25 cellular contexts compared by ENCODE assay signal in genomic region chr11:121561716-121562115, GRCh38.
DNase-seq lines count a peak whose midpoint lies in the region; ATAC-seq and TF ChIP-seq lines count a peak whose summit lies in the region.
"Had no signal": no experiment of that assay in that cellular context is flagged by ENCODE, and none has a peak within 500 bp of the region (broad histone marks: within the 10 kb centered on the region; RNA-seq: fewer than 3 reads in every experiment).

No MANE protein-coding gene starts in this region.

- POLR2A ChIA-PET in WTC11 (lab: Charles Lee): no interaction called here

- H3K9me3 Mint-ChIP-seq in activated naive CD4-positive, alpha-beta T cell treated with anti-CD3 and anti-CD28 coated beads, Interleukin-2, amount 50 U/mL, for 24 hours: no peaks in the 10 kb centered on the region
- no peaks in the 10 kb centered on the region for H3K9me3 Mint-ChIP-seq in WTC11
- no peaks in the 10 kb centered on the region for H3K9me3 Mint-ChIP-seq in stimulated activated effector memory CD8-positive, alpha-beta T cell treated with anti-CD3 and anti-CD28 coated beads, Interleukin-12 subunit alpha, Interleukin-12 subunit beta, amount 100 ng/mL, for 72 hours

- no peak for DNase-seq in activated naive CD4-positive, alpha-beta T cell treated with Interleukin-2 at 50 U/mL for 16 hours
- DNase-seq in WTC11 (ENCODE audit: low spot score) (no peak), islet precursor cell (peak; percentile 43), T1000 (lab: John Stamatoyannopoulos, UW) (no peak)
- DNase-seq in stimulated activated effector memory CD8-positive, alpha-beta T cell treated with anti-CD3 and anti-CD28 coated beads, Interleukin-12 subunit alpha, Interleukin-12 subunit beta, amount 100 ng/mL, for 72 hours (ENCODE audit: low spot score in 2 of 2): no peak
- DNase-seq: ACHN; DMS53; GF-D8; GM23248; HCEC 1CT; IMR-90; MV-4-11; NCI-H1694; NCI-H2081; NCI-H2171; NCI-H345; NCI-H524; NCI-H774; NK-92 treated with Interleukin-12 subunit alpha and Interleukin-12 subunit beta, amount 100 ng/mL, for 24 hours; SIG-M5; SK-N-SH had no signal

- TF ChIP-seq CTCF in WTC11 (IDR thresholded peaks at IDR 0.05): no peak

- CTCF ChIA-PET in WTC11 (lab: Charles Lee): interaction anchor here (0.6 kb wide), 2 partner anchors 29 to 237 kb away, joined by 3 to 4 read pairs; no protein-coding TSS in a partner anchor

- no peak overlapping the region for H3K4me3 Mint-ChIP-seq in activated naive CD4-positive, alpha-beta T cell treated with anti-CD3 and anti-CD28 coated beads, Interleukin-2, amount 50 U/mL, for 24 hours
- H3K4me3 Mint-ChIP-seq in WTC11: no peak overlapping the region
- H3K4me3 Mint-ChIP-seq in stimulated activated effector memory CD8-positive, alpha-beta T cell treated with anti-CD3 and anti-CD28 coated beads, Interleukin-12 subunit alpha, Interleukin-12 subunit beta, amount 100 ng/mL, for 72 hours: no peak overlapping the region

- no peak for ATAC-seq in WTC11
- ATAC-seq in stimulated activated effector memory CD8-positive, alpha-beta T cell treated with anti-CD3 and anti-CD28 coated beads, Interleukin-12 subunit alpha, Interleukin-12 subunit beta, amount 100 ng/mL, for 72 hours: no peak
- no peak for ATAC-seq in HG03469 (IDR thresholded peaks at IDR 0.05; ENCODE audit: unreplicated experiment)
- no peak for ATAC-seq in GM18519 (IDR thresholded peaks at IDR 0.05; ENCODE audit: low FRiP score, unreplicated experiment)
- ATAC-seq: Panc1 had no signal

- H3K36me3 Mint-ChIP-seq in activated naive CD4-positive, alpha-beta T cell treated with anti-CD3 and anti-CD28 coated beads, Interleukin-2, amount 50 U/mL, for 24 hours: peaks cover 11% of the 10 kb centered on the region
- peaks cover 50% of the 10 kb centered on the region for H3K36me3 Mint-ChIP-seq in WTC11
- peaks cover 56% of the 10 kb centered on the region for H3K36me3 Mint-ChIP-seq in stimulated activated effector memory CD8-positive, alpha-beta T cell treated with anti-CD3 and anti-CD28 coated beads, Interleukin-12 subunit alpha, Interleukin-12 subunit beta, amount 100 ng/mL, for 72 hours

- H3K4me1 Mint-ChIP-seq in activated naive CD4-positive, alpha-beta T cell treated with anti-CD3 and anti-CD28 coated beads, Interleukin-2, amount 50 U/mL, for 24 hours: peaks cover 36% of the 10 kb centered on the region
- peaks cover 10% of the 10 kb centered on the region for H3K4me1 Mint-ChIP-seq in WTC11
- peaks cover 49% of the 10 kb centered on the region for H3K4me1 Mint-ChIP-seq in stimulated activated effector memory CD8-positive, alpha-beta T cell treated with anti-CD3 and anti-CD28 coated beads, Interleukin-12 subunit alpha, Interleukin-12 subunit beta, amount 100 ng/mL, for 72 hours

- peak overlapping the region; percentile 92 for H3K27ac Mint-ChIP-seq in activated naive CD4-positive, alpha-beta T cell treated with anti-CD3 and anti-CD28 coated beads, Interleukin-2, amount 50 U/mL, for 24 hours
- H3K27ac Mint-ChIP-seq in WTC11: 0 out of 2 replicates have a peak overlapping the region, but pooled peaks have one; percentile 5
- H3K27ac Mint-ChIP-seq in stimulated activated effector memory CD8-positive, alpha-beta T cell treated with anti-CD3 and anti-CD28 coated beads, Interleukin-12 subunit alpha, Interleukin-12 subunit beta, amount 100 ng/mL, for 72 hours: peak overlapping the region; percentile 50

- no peaks in the 10 kb centered on the region for H3K27me3 Mint-ChIP-seq in activated naive CD4-positive, alpha-beta T cell treated with anti-CD3 and anti-CD28 coated beads, Interleukin-2, amount 50 U/mL, for 24 hours
- H3K27me3 Mint-ChIP-seq in WTC11 (ENCODE audit: low read depth): no peaks in the 10 kb centered on the region

TF ChIP-seq in WTC11, 78 proteins besides CTCF, POLR2A, EP300 and RAD21 (continues in another document):
- no peak for TF ChIP-seq NFE2L1 (CRISPR knock-in tag; IDR thresholded peaks at IDR 0.05)
- TF ChIP-seq ZNF532 (CRISPR knock-in tag; IDR thresholded peaks at IDR 0.05; ENCODE audit: borderline replicate concordance): no peak
- no peak for TF ChIP-seq JUN (CRISPR knock-in tag; IDR thresholded peaks at IDR 0.05)
- TF ChIP-seq HMGA2 (CRISPR knock-in tag; IDR thresholded peaks at IDR 0.05): no peak
- no peak for TF ChIP-seq FOXJ3 (CRISPR knock-in tag; IDR thresholded peaks at IDR 0.05; ENCODE audit: borderline replicate concordance)
- TF ChIP-seq ZNF263 (CRISPR knock-in tag; IDR thresholded peaks at IDR 0.05; ENCODE audit: low read depth): no peak
- no peak for TF ChIP-seq FOXP1 (CRISPR knock-in tag; IDR thresholded peaks at IDR 0.05; ENCODE audit: borderline replicate concordance)
- no peak for TF ChIP-seq OVOL2 (CRISPR knock-in tag; IDR thresholded peaks at IDR 0.05; ENCODE audit: borderline replicate concordance)
- TF ChIP-seq NR2C2 (CRISPR knock-in tag; IDR thresholded peaks at IDR 0.05): no peak
- TF ChIP-seq NR3C1 (CRISPR knock-in tag; conservative IDR thresholded peaks at IDR 0.05; ENCODE audit: low read depth): no peak
- TF ChIP-seq ERG (CRISPR knock-in tag; IDR thresholded peaks at IDR 0.05): no peak
- no peak for TF ChIP-seq ATF1 (CRISPR knock-in tag; IDR thresholded peaks at IDR 0.05)
- TF ChIP-seq IRF1 (CRISPR knock-in tag; IDR thresholded peaks at IDR 0.05): no peak
- no peak for TF ChIP-seq MYBL2 (CRISPR knock-in tag; IDR thresholded peaks at IDR 0.05)
- TF ChIP-seq USF2 (CRISPR knock-in tag; IDR thresholded peaks at IDR 0.05): no peak
- TF ChIP-seq E2F4 (CRISPR knock-in tag; IDR thresholded peaks at IDR 0.05; ENCODE audit: borderline replicate concordance, low read depth): no peak

Comparison
In these comparisons a context has a peak if more than half of its experiments do, and no peak if none do; other contexts are left out.
1. H3K27ac Mint-ChIP-seq: peak in every context shown above with its lines; median percentile 92 in activated naive CD4-positive, alpha-beta T cell treated with anti-CD3 and anti-CD28 coated beads, Interleukin-2, amount 50 U/mL, for 24 hours; 50 in stimulated activated effector memory CD8-positive, alpha-beta T cell treated with anti-CD3 and anti-CD28 coated beads, Interleukin-12 subunit alpha, Interleukin-12 subunit beta, amount 100 ng/mL, for 72 hours; 5 in WTC11.